Comparison of ENCODE assay signal across 28 cellular contexts in genomic region chr3:117195034-117195433, GRCh38.
"Had no signal": no experiment of that assay in that cellular context is flagged by ENCODE, and none has a peak within 500 bp of the region (broad histone marks: within the 10 kb centered on the region; RNA-seq: fewer than 3 reads in every experiment).

No MANE protein-coding gene starts in this region.

- H3K27me3 ChIP-seq: neural progenitor cell, ovary, spleen, suprapubic skin, testis, tibial artery, transverse colon, upper lobe of right lung, uterus had no signal

- DNase-seq: natural killer cell; occipital lobe; ovary; posterior cingulate gyrus; psoas muscle; right cardiac atrium; spleen; stimulated activated CD4-positive, alpha-beta T cell treated with anti-CD3 and anti-CD28 coated beads, Interleukin-12 subunit alpha, Interleukin-12 subunit beta, amount 100 ng/mL, for 4 hours; stimulated activated CD4-positive, alpha-beta T cell treated with anti-CD3 and anti-CD28 coated beads, Interleukin-1b, Interleukin-23, amount 100 ng/mL, for 48 hours; stimulated activated CD4-positive, alpha-beta T cell treated with anti-CD3 and anti-CD28 coated beads, Interleukin-4, amount 100 ng/mL, for 1 hour; stimulated activated CD4-positive, alpha-beta T cell treated with anti-CD3 and anti-CD28 coated beads, Interleukin-4, amount 100 ng/mL, for 4 hours; stimulated activated CD8-positive, alpha-beta memory T cell treated with anti-CD3 and anti-CD28 coated beads, Interleukin-4, amount 100 ng/mL, for 48 hours; stimulated activated naive CD4-positive, alpha-beta T cell; stimulated activated naive CD8-positive, alpha-beta T cell treated with anti-CD3 and anti-CD28 coated beads, Interleukin-15, amount 100 ng/mL, for 72 hours; stimulated activated naive CD8-positive, alpha-beta T cell treated with anti-CD3 and anti-CD28 coated beads, Interleukin-15, Interleukin-2, amounts not matched to agents 100 U/mL and 50 U/mL, for 24 hours; substantia nigra; testis; tibial artery; transverse colon; upper lobe of right lung; uterus had no signal

- ATAC-seq: natural killer cell; psoas muscle; right cardiac atrium; sciatic nerve; stimulated activated memory B cell treated with anti-CD40 and anti-IgM and Interleukin-4, amounts not matched to agents 10 μg/mL and 1 μg/mL and 100 μg/mL, for 72 hours; stimulated activated naive CD8-positive, alpha-beta T cell treated with anti-CD3 and anti-CD28 coated beads, Interleukin-15, amount 100 ng/mL, for 72 hours; stimulated activated naive CD8-positive, alpha-beta T cell treated with anti-CD3 and anti-CD28 coated beads, Interleukin-15, Interleukin-2, amounts not matched to agents 100 U/mL and 50 U/mL, for 24 hours; upper lobe of right lung had no signal

- H3K9me3 ChIP-seq: ovary, psoas muscle, spleen, suprapubic skin, testis, tibial artery, transverse colon, upper lobe of right lung, uterus had no signal

- H3K9ac ChIP-seq: neural progenitor cell, parathyroid adenoma had no signal

- H3K36me3 ChIP-seq: neural progenitor cell, ovary, spleen, suprapubic skin, tibial artery, transverse colon, upper lobe of right lung, uterus had no signal

- H3K79me2 ChIP-seq: parathyroid adenoma had no signal

- H3K27ac ChIP-seq: neural progenitor cell, ovary, parathyroid adenoma, psoas muscle, skin epidermis, spleen, suprapubic skin, testis, tibial artery, transverse colon, upper lobe of right lung, uterus had no signal

- H3K4me3 ChIP-seq: neural progenitor cell, ovary, psoas muscle, skin epidermis, smooth muscle cell, spleen, suprapubic skin, testis, tibial artery, transverse colon, upper lobe of right lung, uterus had no signal

- H3K4me2 ChIP-seq: neural progenitor cell, smooth muscle cell had no signal

- H3K4me1 ChIP-seq: neural progenitor cell, parathyroid adenoma, psoas muscle, spleen, suprapubic skin, testis, tibial artery, transverse colon, upper lobe of right lung, uterus had no signal

- H2AFZ ChIP-seq: neural progenitor cell, parathyroid adenoma had no signal
